In genomic region chr11:121426476-121427454, GRCh38 we compare ENCODE assay signal across 8 cellular contexts. TPM values are rescaled to one million over a fixed set of nuclear protein-coding genes. Genes with fewer than 3 reads are reported as not detected.
DNase-seq lines count a peak whose midpoint lies in the region; ATAC-seq and TF ChIP-seq lines count a peak whose summit lies in the region.

No MANE protein-coding gene starts in this region.

- no peak overlapping the region for H3K27ac Mint-ChIP-seq in T-helper 2 cell treated with Interferon-gamma antibody and Interleukin-4, amounts not matched to agents 5 μg/mL and 100 μg/mL, for 36 hours

- no CpG with 5 or more reads among the region's 56 CpGs for WGBS in mesendoderm (ENCODE audit: extremely low coverage, insufficient coverage, low lambda C conversion rate)

- peak; percentile 50 for ATAC-seq in GM21381 (IDR thresholded peaks at IDR 0.05; ENCODE audit: unreplicated experiment)
- no peak for ATAC-seq in HG03108 (IDR thresholded peaks at IDR 0.05; ENCODE audit: unreplicated experiment)

- no peaks in the 10 kb centered on the region for H3K27me3 ChIP-seq in mesendoderm (ENCODE audit: insufficient read depth, low read length, poor library complexity)

- H3K4ac ChIP-seq in mesendoderm (ENCODE audit: low read depth, low read length): no peak overlapping the region

- peak overlapping the region; percentile 64 for H3K4me3 ChIP-seq in coronary artery
- peak overlapping the region; percentile 30 for H3K4me3 ChIP-seq in mesendoderm (ENCODE audit: low read length)

- H3K27ac ChIP-seq in coronary artery: no peak overlapping the region
- H3K27ac ChIP-seq in mesendoderm (ENCODE audit: low read depth, low read length): no peak overlapping the region

- no peak overlapping the region for H2AK5ac ChIP-seq in mesendoderm (ENCODE audit: low read length)

- H3K79me2 ChIP-seq in mesendoderm (ENCODE audit: control insufficient read depth, insufficient read depth, low read length): no peaks in the 10 kb centered on the region

- no peak overlapping the region for H2BK15ac ChIP-seq in mesendoderm (replicated peaks; ENCODE audit: low read depth)

- H3K9me3 Mint-ChIP-seq in T-helper 2 cell treated with Interferon-gamma antibody and Interleukin-4, amounts not matched to agents 5 μg/mL and 100 μg/mL, for 36 hours: no peaks in the 10 kb centered on the region

- peaks cover 7% of the 10 kb centered on the region for H3K36me3 Mint-ChIP-seq in T-helper 2 cell treated with Interferon-gamma antibody and Interleukin-4, amounts not matched to agents 5 μg/mL and 100 μg/mL, for 36 hours (ENCODE audit: low read depth)

- peaks cover 4% of the 10 kb centered on the region for H3K27me3 Mint-ChIP-seq in T-helper 2 cell treated with Interferon-gamma antibody and Interleukin-4, amounts not matched to agents 5 μg/mL and 100 μg/mL, for 36 hours (ENCODE audit: low read depth)

- no peaks in the 10 kb centered on the region for H3K79me1 ChIP-seq in mesendoderm (ENCODE audit: low read length)

- H3K56ac ChIP-seq in mesendoderm (ENCODE audit: low read length): peak overlapping the region; percentile 82

- no peaks in the 10 kb centered on the region for H3K36me3 ChIP-seq in mesendoderm (ENCODE audit: control insufficient read depth, insufficient read depth, low read length)

- peak overlapping the region; percentile 70 for H3K4me3 Mint-ChIP-seq in T-helper 2 cell treated with Interferon-gamma antibody and Interleukin-4, amounts not matched to agents 5 μg/mL and 100 μg/mL, for 36 hours

- peak overlapping the region; percentile 66 for H3K9ac ChIP-seq in mesendoderm (ENCODE audit: low read length)

- no peak overlapping the region for H4K8ac ChIP-seq in mesendoderm (ENCODE audit: low read depth, low read length)

- no peak overlapping the region for H4K5ac ChIP-seq in mesendoderm (ENCODE audit: low read length)

- H3K4me1 ChIP-seq in mesendoderm (ENCODE audit: control insufficient read depth, low read depth, low read length): peaks cover 5% of the 10 kb centered on the region

- H2BK5ac ChIP-seq in mesendoderm (ENCODE audit: low read length): peak overlapping the region; percentile 11

- H3K4me2 ChIP-seq in mesendoderm (ENCODE audit: low read length): peak overlapping the region; percentile 84

- no peak overlapping the region for H3K23ac ChIP-seq in mesendoderm (ENCODE audit: low read length)

- H3K4me1 Mint-ChIP-seq in T-helper 2 cell treated with Interferon-gamma antibody and Interleukin-4, amounts not matched to agents 5 μg/mL and 100 μg/mL, for 36 hours (ENCODE audit: low read depth): peaks cover 37% of the 10 kb centered on the region

- DNase-seq in AG08396 (ENCODE audit: low spot score): peak; percentile 43
- DNase-seq in T-helper 2 cell treated with Interferon-gamma antibody and Interleukin-4, amounts not matched to agents 5 μg/mL and 100 μg/mL, for 36 hours (ENCODE audit: low spot score): peak; percentile 33
- DNase-seq in coronary artery (ENCODE audit: low spot score): no peak
- peak; percentile 56 for DNase-seq in mesendoderm
- peak; percentile 43 for DNase-seq in stimulated activated naive CD4-positive, alpha-beta T cell treated with Interleukin-2 at 50 U/mL for 16 hours (lab: John Stamatoyannopoulos, UW)
- DNase-seq in NCI-H510A (lab: John Stamatoyannopoulos, UW): no peak

- H3K18ac ChIP-seq in mesendoderm (ENCODE audit: low read length): peak overlapping the region; percentile 64

- no peak overlapping the region for H2BK120ac ChIP-seq in mesendoderm (ENCODE audit: low read depth, low read length)

- TF ChIP-seq CTCF in coronary artery (IDR thresholded peaks at IDR 0.05): no peak

RNA-seq across cellular contexts. Expression of gene SORL1, which starts 25.3 kb away (rescaled TPM):
- 8.8 TPM for polyA plus RNA-seq in mesendoderm (2013, experiment 1 of 2)
- 8.7 TPM for polyA plus RNA-seq in mesendoderm (2013, experiment 2 of 2)

Comparison
In these comparisons a context has a peak if more than half of its experiments do, and no peak if none do; other contexts are left out.
1. DNase-seq: peak in AG08396 (single experiment), T-helper 2 cell treated with Interferon-gamma antibody and Interleukin-4, amounts not matched to agents 5 μg/mL and 100 μg/mL, for 36 hours (single experiment), mesendoderm (single experiment) and stimulated activated naive CD4-positive, alpha-beta T cell treated with Interleukin-2 at 50 U/mL for 16 hours (single experiment); none in coronary artery (single experiment) and NCI-H510A (single experiment).